8 cellular contexts compared by ENCODE assay signal in the genomic region with DNA sequence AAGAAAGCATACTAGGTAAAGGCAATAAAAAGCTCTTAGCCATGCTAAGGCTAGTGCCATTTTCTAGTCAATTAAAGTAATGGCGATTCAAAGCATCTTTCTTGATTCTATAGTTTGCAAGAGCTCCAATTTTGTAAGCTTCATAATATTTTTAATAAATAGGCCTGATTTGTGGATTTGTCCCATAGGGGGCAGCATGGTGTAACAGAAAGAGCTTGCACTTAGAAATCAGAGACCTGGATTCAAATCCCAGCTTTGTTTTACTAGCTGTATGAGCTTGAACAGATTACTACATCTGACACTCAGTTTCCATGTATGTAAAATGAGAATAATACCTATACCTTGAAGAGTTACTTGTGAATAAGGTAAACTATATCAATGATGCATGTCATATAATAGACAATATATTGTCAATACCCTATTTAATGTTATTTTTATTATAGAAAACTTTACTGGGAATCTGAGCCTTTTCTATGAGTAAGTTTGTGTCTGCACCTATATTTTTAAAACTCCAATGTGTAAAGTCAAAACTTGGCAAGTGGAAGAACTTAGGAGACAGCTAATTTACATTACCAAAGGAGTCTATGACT.
DNase-seq lines count a peak whose midpoint lies in the region; ATAC-seq and TF ChIP-seq lines count a peak whose summit lies in the region.
"Had no signal": no experiment of that assay in that cellular context is flagged by ENCODE, and none has a peak within 500 bp of the region (broad histone marks: within the 10 kb centered on the region; RNA-seq: fewer than 3 reads in every experiment).

No MANE protein-coding gene starts in this region.

- CTCF ChIA-PET in GM10248 (lab: Yijun Ruan, JAX): interaction anchor here (0.7 to 3.1 kb wide), 17 partner anchors 9 to 280 kb away, joined by 3 to 19 read pairs (median 4); no protein-coding TSS in a partner anchor

- DNase-seq in GM10248 (ENCODE audit: extremely low spot score) (no peak), astrocyte of the cerebellum (ENCODE audit: low read depth) (no peak), nephron progenitor cell (peak; percentile 16), epidermal melanocyte (ENCODE audit: insufficient read length, low spot score) (no peak), occipital lobe (lab: John Stamatoyannopoulos, UW) (no peak)
- DNase-seq: naive B cell had no signal

- TF ChIP-seq CTCF in GM10248 (IDR thresholded peaks at IDR 0.05; ENCODE audit: control extremely low read depth, extremely low read depth, low read depth, missing control alignments) (peak; percentile 29), Loucy (conservative IDR thresholded peaks at IDR 0.05; ENCODE audit: low read length) (peak; percentile 75), astrocyte of the cerebellum (IDR thresholded peaks at IDR 0.05; ENCODE audit: low read depth, low read length, missing control alignments) (peak; percentile 38), nephron progenitor cell (IDR thresholded peaks at IDR 0.05) (peak; percentile 45)

- H3K36me3 Mint-ChIP-seq in nephron progenitor cell (ENCODE audit: low read depth): no peaks in the 10 kb centered on the region
- H3K36me3 Mint-ChIP-seq: naive B cell had no signal

- H3K4me3 ChIP-seq in Loucy (ENCODE audit: low read length, poor library complexity, severe bottlenecking) (no peak overlapping the region), astrocyte of the cerebellum (ENCODE audit: low read depth, low read length) (no peak overlapping the region)

- H3K79me2 ChIP-seq in Loucy (ENCODE audit: insufficient read depth, low read length): no peaks in the 10 kb centered on the region

- peaks cover 4% of the 10 kb centered on the region for H3K9me3 Mint-ChIP-seq in nephron progenitor cell
- H3K9me3 Mint-ChIP-seq: naive B cell had no signal

- no peaks in the 10 kb centered on the region for H3K9me2 ChIP-seq in Loucy (replicated peaks; ENCODE audit: low read depth, low read length)

- peaks cover 7% of the 10 kb centered on the region for H3K4me1 ChIP-seq in Loucy (ENCODE audit: insufficient read depth, low read length, poor library complexity, severe bottlenecking)

- H3K4me2 ChIP-seq in Loucy (ENCODE audit: low read depth, low read length, poor library complexity, severe bottlenecking): no peak overlapping the region

- H3K9ac ChIP-seq in Loucy (ENCODE audit: low read depth, low read length, poor library complexity, severe bottlenecking): no peak overlapping the region

- no peak for ATAC-seq in GM21737 (IDR thresholded peaks at IDR 0.05; ENCODE audit: unreplicated experiment)

- POLR2A ChIA-PET in GM10248 (lab: Yijun Ruan, JAX): no interaction called here

- no peak overlapping the region for H3K27ac Mint-ChIP-seq in nephron progenitor cell
- H3K27ac Mint-ChIP-seq: naive B cell had no signal

- H3K9me3 ChIP-seq in Loucy (ENCODE audit: insufficient read depth, low read depth, low read length): no peaks in the 10 kb centered on the region

- no peaks in the 10 kb centered on the region for H4K20me1 ChIP-seq in Loucy (ENCODE audit: insufficient read depth, low read length, poor library complexity, severe bottlenecking)

- H3F3A ChIP-seq in Loucy (ENCODE audit: low read depth): no peaks in the 10 kb centered on the region

- peaks cover 22% of the 10 kb centered on the region for H3K27me3 Mint-ChIP-seq in nephron progenitor cell (ENCODE audit: low read depth, poor library complexity)

- no peak overlapping the region for H3K4me3 Mint-ChIP-seq in nephron progenitor cell
- H3K4me3 Mint-ChIP-seq: naive B cell had no signal

- in situ Hi-C loops in astrocyte of the cerebellum (cut with HindIII; ENCODE audit: low sequenced_read_pairs): no loop called here

- H3K27me3 ChIP-seq in Loucy (ENCODE audit: insufficient read depth, low read length, poor library complexity, severe bottlenecking): no peaks in the 10 kb centered on the region

- H3K36me3 ChIP-seq in Loucy (ENCODE audit: insufficient read depth, low read length): no peaks in the 10 kb centered on the region

- no peak overlapping the region for H2AFZ ChIP-seq in Loucy (ENCODE audit: low read length)

- no peaks in the 10 kb centered on the region for H3K4me1 Mint-ChIP-seq in nephron progenitor cell
- H3K4me1 Mint-ChIP-seq: naive B cell had no signal
